8 cellular contexts compared by ENCODE assay signal in the genomic region with DNA sequence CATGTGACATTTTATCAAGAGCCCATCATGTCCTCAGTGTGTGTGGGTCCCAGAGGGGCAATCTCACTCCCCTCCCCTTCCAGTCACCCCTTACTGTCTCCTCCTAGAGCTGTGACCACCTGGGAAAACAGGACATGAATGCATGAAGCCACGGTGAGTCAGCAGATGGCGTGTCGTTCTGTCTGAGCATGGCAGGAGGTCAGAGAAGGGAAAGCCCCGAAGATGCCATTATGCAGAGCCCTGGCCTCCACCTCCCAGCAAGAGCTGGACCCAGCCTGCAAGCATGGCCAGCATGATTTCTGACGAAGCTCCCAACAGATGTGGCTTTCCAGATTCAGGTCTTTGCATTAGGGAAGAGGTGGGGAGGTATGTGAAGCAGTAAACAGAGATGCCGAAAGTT.
A peak's percentile ranks its signal among the peaks of the same experiment; 100 is the strongest.
DNase-seq lines count a peak whose midpoint lies in the region; ATAC-seq, FAIRE-seq and TF ChIP-seq lines count a peak whose summit lies in the region.

No MANE protein-coding gene starts in this region.

- ATAC-seq in GM21526 (IDR thresholded peaks at IDR 0.05; ENCODE audit: low FRiP score, unreplicated experiment), result peak; percentile 45
- ATAC-seq in T-helper 17 cell, result no peak
- no peak for ATAC-seq in stimulated activated naive CD8-positive, alpha-beta T cell treated with anti-CD3 and anti-CD28 coated beads, Interleukin-15, Interleukin-2, amounts not matched to agents 100 U/mL and 50 U/mL, for 24 hours

- DNase-seq in GM10266 (ENCODE audit: extremely low spot score), result peak; percentile 74
- peak; percentile 37 for DNase-seq in HTR-8/SVneo (ENCODE audit: insufficient read length, low spot score)
- DNase-seq in epithelial cell of proximal tubule (ENCODE audit: low read depth), result peak; percentile 3
- DNase-seq in type B pancreatic cell (ENCODE audit: extremely low spot score, unreplicated experiment), result no peak
- no peak for DNase-seq in T-helper 17 cell
- DNase-seq in stimulated activated naive CD8-positive, alpha-beta T cell treated with anti-CD3 and anti-CD28 coated beads, Interleukin-15, Interleukin-2, amounts not matched to agents 100 U/mL and 50 U/mL, for 24 hours, result no peak
- no peak for DNase-seq in C1 segment of cervical spinal cord (lab: John Stamatoyannopoulos, UW)

- H3K27me3 Mint-ChIP-seq in type B pancreatic cell (peaks cover 46% of the 10 kb centered on the region), T-helper 17 cell (peaks cover 44% of the 10 kb centered on the region)

- H3K27ac Mint-ChIP-seq in type B pancreatic cell (no peak overlapping the region), T-helper 17 cell (no peak overlapping the region)

- peaks cover 1% of the 10 kb centered on the region for H3K4me1 Mint-ChIP-seq in type B pancreatic cell (ENCODE audit: unreplicated experiment)
- no peaks in the 10 kb centered on the region for H3K4me1 Mint-ChIP-seq in T-helper 17 cell

- peaks cover 4% of the 10 kb centered on the region for H3K9me3 Mint-ChIP-seq in type B pancreatic cell

- H3K4me3 Mint-ChIP-seq in type B pancreatic cell (no peak overlapping the region), T-helper 17 cell (no peak overlapping the region)

- no peak overlapping the region for H3K4me3 ChIP-seq in epithelial cell of proximal tubule (ENCODE audit: low read depth, low read length)

- TF ChIP-seq CTCF in GM10266 (IDR thresholded peaks at IDR 0.05; ENCODE audit: control insufficient read depth, insufficient read depth, low read depth, missing control alignments) (peak; percentile 66), epithelial cell of proximal tubule (conservative IDR thresholded peaks at IDR 0.05; ENCODE audit: low read depth, low read length) (peak; percentile 30), type B pancreatic cell (conservative IDR thresholded peaks at IDR 0.05) (no peak)

- H3K9me3 ChIP-seq in T-helper 17 cell (ENCODE audit: control insufficient read depth, low read length, poor library complexity, severe bottlenecking), result no peaks in the 10 kb centered on the region

- H3K36me3 Mint-ChIP-seq in type B pancreatic cell (no peaks in the 10 kb centered on the region), T-helper 17 cell (ENCODE audit: low read depth) (no peaks in the 10 kb centered on the region)

- no peak for FAIRE-seq in HTR-8/SVneo (lab: Jason Lieb, UNC)

Comparison
In these comparisons a context has a peak if more than half of its experiments do, and no peak if none do; other contexts are left out.
1. DNase-seq: peak in GM10266 (single experiment), HTR-8/SVneo (single experiment) and epithelial cell of proximal tubule (single experiment); none in type B pancreatic cell (single experiment), T-helper 17 cell (0 of 3), stimulated activated naive CD8-positive, alpha-beta T cell treated with anti-CD3 and anti-CD28 coated beads, Interleukin-15, Interleukin-2, amounts not matched to agents 100 U/mL and 50 U/mL, for 24 hours (single experiment) and C1 segment of cervical spinal cord (0 of 14).